9 cellular contexts compared by ENCODE assay signal in the genomic region with DNA sequence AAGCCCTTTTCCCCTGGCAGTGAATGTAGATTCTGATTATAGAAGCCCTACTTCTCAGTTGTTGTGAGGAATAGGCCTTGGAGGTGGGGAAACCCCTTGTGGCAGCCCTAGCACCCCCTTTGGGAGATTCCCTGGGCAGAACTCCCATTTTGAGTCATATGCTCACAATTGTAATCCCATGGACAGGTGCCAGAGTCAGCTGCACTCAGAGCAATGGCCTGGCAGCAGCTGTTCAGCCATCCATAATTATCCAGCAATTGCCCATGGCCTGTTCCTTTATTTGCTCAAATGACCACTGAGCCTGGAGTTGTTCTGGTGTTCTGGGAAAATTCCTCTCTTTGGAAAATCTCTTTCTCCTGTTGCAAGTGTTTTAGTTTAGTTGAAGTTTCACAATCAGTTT.
DNase-seq lines count a peak whose midpoint lies in the region; ATAC-seq, FAIRE-seq and TF ChIP-seq lines count a peak whose summit lies in the region.
"Had no signal": no experiment of that assay in that cellular context is flagged by ENCODE, and none has a peak within 500 bp of the region (broad histone marks: within the 10 kb centered on the region; RNA-seq: fewer than 3 reads in every experiment).

No MANE protein-coding gene starts in this region.

- H3K9me3 ChIP-seq in endothelial cell of umbilical vein (replicated peaks; ENCODE audit: control insufficient read depth, insufficient read depth, low read length): no peaks in the 10 kb centered on the region
- no peaks in the 10 kb centered on the region for H3K9me3 ChIP-seq in muscle layer of duodenum (ENCODE audit: control insufficient read depth in 1 of 2, low read length in 2 of 2)

- no peak for TF ChIP-seq POLR2A in endothelial cell of umbilical vein (IDR thresholded peaks at IDR 0.05; ENCODE audit: low read depth, low read length)

- H3K36me3 ChIP-seq in endothelial cell of umbilical vein (ENCODE audit: control insufficient read depth in 2 of 2, extremely low read depth in 1 of 2, insufficient read depth in 2 of 2, low read length in 2 of 2) (no peaks in the 10 kb centered on the region), muscle layer of duodenum (ENCODE audit: control insufficient read depth in 1 of 2, insufficient read depth in 2 of 2, low read length in 2 of 2) (peaks cover 0 to 6% of the 10 kb centered on the region in 2 donors)

- FAIRE-seq in endothelial cell of umbilical vein (lab: Jason Lieb, UNC): peak; percentile 77
- FAIRE-seq: keratinocyte had no signal

- H3K27me3 ChIP-seq in endothelial cell of umbilical vein (ENCODE audit: control insufficient read depth in 2 of 2, insufficient read depth in 2 of 2, low read length in 2 of 2) (no peaks in the 10 kb centered on the region), muscle layer of duodenum (ENCODE audit: low read depth, low read length) (no peaks in the 10 kb centered on the region)

- H3K4me1 Mint-ChIP-seq in activated naive CD4-positive, alpha-beta T cell treated with anti-CD3 and anti-CD28 coated beads, Interleukin-2, amount 10 ng/mL, durations not matched to agents 7 days and 5 days: no peaks in the 10 kb centered on the region

- CTCF ChIA-PET in endothelial cell of umbilical vein (lab: Charles Lee): interaction anchor here (0.5 to 1.3 kb wide), 5 partner anchors 8 to 839 kb away, joined by 3 read pairs; no protein-coding TSS in a partner anchor
- CTCF ChIA-PET in activated naive CD4-positive, alpha-beta T cell treated with anti-CD3 and anti-CD28 coated beads, Interleukin-2, amount 10 ng/mL, durations not matched to agents 7 days and 5 days (lab: Charles Lee): no interaction called here

- no peak overlapping the region for H3K9ac ChIP-seq in endothelial cell of umbilical vein (replicated peaks; ENCODE audit: extremely low read depth, insufficient read depth, low read length)

- H3K4me2 ChIP-seq in endothelial cell of umbilical vein (ENCODE audit: insufficient read depth, low read length): no peak overlapping the region

- H3K27ac Mint-ChIP-seq in activated naive CD4-positive, alpha-beta T cell treated with anti-CD3 and anti-CD28 coated beads, Interleukin-2, amount 10 ng/mL, durations not matched to agents 7 days and 5 days: no peak overlapping the region

- no TSS peak for BruUV-seq in endothelial cell of umbilical vein (replicated peaks; lab: Mats Ljungman, UMichigan)

- no peaks in the 10 kb centered on the region for H3K9me3 Mint-ChIP-seq in activated naive CD4-positive, alpha-beta T cell treated with anti-CD3 and anti-CD28 coated beads, Interleukin-2, amount 10 ng/mL, durations not matched to agents 7 days and 5 days

- no peak for TF ChIP-seq CTCF in endothelial cell of umbilical vein (IDR thresholded peaks at IDR 0.05; ENCODE audit: extremely low read depth in 1 of 2, insufficient read depth in 1 of 2, low read depth in 1 of 2, low read length in 2 of 2)

- H2AFZ ChIP-seq in endothelial cell of umbilical vein (ENCODE audit: low read depth, low read length): no peak overlapping the region

- intact Hi-C loops in endothelial cell of umbilical vein (cut with micrococcal nuclease): no loop called here

- H3K9me1 ChIP-seq in endothelial cell of umbilical vein (replicated peaks; ENCODE audit: control insufficient read depth, extremely low read depth, insufficient read depth, low read length): no peaks in the 10 kb centered on the region

- POLR2A ChIA-PET in endothelial cell of umbilical vein (lab: Charles Lee): no interaction called here

- DNase-seq in GOT3 (lab: John Stamatoyannopoulos, UW) (peak; percentile 3), NCI-H69 (lab: John Stamatoyannopoulos, UW) (peak; percentile 93), endothelial cell of umbilical vein (ENCODE audit: low read depth, low spot score) (peak; percentile 83), LoVo (ENCODE audit: low spot score) (no peak)
- no peak for DNase-seq in activated naive CD4-positive, alpha-beta T cell treated with anti-CD3 and anti-CD28 coated beads, Interleukin-2, amount 10 ng/mL, durations not matched to agents 7 days and 5 days

- no peaks in the 10 kb centered on the region for H3K27me3 Mint-ChIP-seq in activated naive CD4-positive, alpha-beta T cell treated with anti-CD3 and anti-CD28 coated beads, Interleukin-2, amount 10 ng/mL, durations not matched to agents 7 days and 5 days

- H3K4me3 Mint-ChIP-seq in activated naive CD4-positive, alpha-beta T cell treated with anti-CD3 and anti-CD28 coated beads, Interleukin-2, amount 10 ng/mL, durations not matched to agents 7 days and 5 days: no peak overlapping the region

- H3K79me2 ChIP-seq in endothelial cell of umbilical vein (ENCODE audit: control insufficient read depth, insufficient read depth, low read length): no peaks in the 10 kb centered on the region

- no peak overlapping the region for H3K27ac ChIP-seq in endothelial cell of umbilical vein (ENCODE audit: insufficient read depth, low read depth, low read length)
- H3K27ac ChIP-seq in muscle layer of duodenum (ENCODE audit: low read length): peak overlapping the region; percentile 7

- H3K4me1 ChIP-seq in endothelial cell of umbilical vein (ENCODE audit: control insufficient read depth, extremely low read depth, insufficient read depth, low read length) (no peaks in the 10 kb centered on the region), muscle layer of duodenum (ENCODE audit: control insufficient read depth in 1 of 2, insufficient read depth in 2 of 2, low read length in 2 of 2) (peaks cover 9 to 17% of the 10 kb centered on the region in 2 donors)

- H4K20me1 ChIP-seq in endothelial cell of umbilical vein (replicated peaks; ENCODE audit: control insufficient read depth, extremely low read depth, insufficient read depth, low read length): no peaks in the 10 kb centered on the region

- dilution Hi-C loops in endothelial cell of umbilical vein (cut with MboI; ENCODE audit: extremely low pct_ligation_motif_present, low sequenced_read_pairs): no loop called here

- H3K4me3 ChIP-seq in endothelial cell of umbilical vein (replicated peaks in 1 of 3; ENCODE audit: insufficient read depth in 1 of 3, low read depth in 1 of 3, low read length in 3 of 3) (no peak overlapping the region), muscle layer of duodenum (ENCODE audit: low read depth in 1 of 2, low read length in 2 of 2) (no peak overlapping the region)

- ATAC-seq in HG03565 (IDR thresholded peaks at IDR 0.05; ENCODE audit: unreplicated experiment) (no peak), GM21360 (IDR thresholded peaks at IDR 0.05; ENCODE audit: unreplicated experiment) (no peak)

- H3K36me3 Mint-ChIP-seq in activated naive CD4-positive, alpha-beta T cell treated with anti-CD3 and anti-CD28 coated beads, Interleukin-2, amount 10 ng/mL, durations not matched to agents 7 days and 5 days: peaks cover 8% of the 10 kb centered on the region

TF ChIP-seq in endothelial cell of umbilical vein, 7 proteins besides CTCF, POLR2A, EP300 and RAD21:
- no peak for TF ChIP-seq MAX (IDR thresholded peaks at IDR 0.05; ENCODE audit: insufficient read depth, insufficient read length)
- TF ChIP-seq JUN (IDR thresholded peaks at IDR 0.05; ENCODE audit: borderline replicate concordance, insufficient read depth, insufficient read length, low read depth): no peak
- TF ChIP-seq POLR2AphosphoS5 (IDR thresholded peaks at IDR 0.05; ENCODE audit: insufficient read depth, low read depth, low read length): no peak
- TF ChIP-seq MYC (IDR thresholded peaks at IDR 0.05; ENCODE audit: low read depth, low read length): no peak
- TF ChIP-seq GATA2 (IDR thresholded peaks at IDR 0.05; ENCODE audit: insufficient read depth, insufficient read length, low read depth, low read length): no peak
- TF ChIP-seq FOS (IDR thresholded peaks at IDR 0.05; ENCODE audit: borderline replicate concordance, insufficient read depth, low read length): no peak
- no peak for TF ChIP-seq EZH2 (IDR thresholded peaks at IDR 0.05; ENCODE audit: borderline replicate concordance, low read depth, low read length, severe bottlenecking)

Comparison
In these comparisons a context has a peak if more than half of its experiments do, and no peak if none do; other contexts are left out.
1. DNase-seq: peak in GOT3 (single experiment), NCI-H69 (single experiment) and endothelial cell of umbilical vein (single experiment); none in LoVo (single experiment) and activated naive CD4-positive, alpha-beta T cell treated with anti-CD3 and anti-CD28 coated beads, Interleukin-2, amount 10 ng/mL, durations not matched to agents 7 days and 5 days (single experiment).